11 cellular contexts compared by ENCODE assay signal in the genomic region with DNA sequence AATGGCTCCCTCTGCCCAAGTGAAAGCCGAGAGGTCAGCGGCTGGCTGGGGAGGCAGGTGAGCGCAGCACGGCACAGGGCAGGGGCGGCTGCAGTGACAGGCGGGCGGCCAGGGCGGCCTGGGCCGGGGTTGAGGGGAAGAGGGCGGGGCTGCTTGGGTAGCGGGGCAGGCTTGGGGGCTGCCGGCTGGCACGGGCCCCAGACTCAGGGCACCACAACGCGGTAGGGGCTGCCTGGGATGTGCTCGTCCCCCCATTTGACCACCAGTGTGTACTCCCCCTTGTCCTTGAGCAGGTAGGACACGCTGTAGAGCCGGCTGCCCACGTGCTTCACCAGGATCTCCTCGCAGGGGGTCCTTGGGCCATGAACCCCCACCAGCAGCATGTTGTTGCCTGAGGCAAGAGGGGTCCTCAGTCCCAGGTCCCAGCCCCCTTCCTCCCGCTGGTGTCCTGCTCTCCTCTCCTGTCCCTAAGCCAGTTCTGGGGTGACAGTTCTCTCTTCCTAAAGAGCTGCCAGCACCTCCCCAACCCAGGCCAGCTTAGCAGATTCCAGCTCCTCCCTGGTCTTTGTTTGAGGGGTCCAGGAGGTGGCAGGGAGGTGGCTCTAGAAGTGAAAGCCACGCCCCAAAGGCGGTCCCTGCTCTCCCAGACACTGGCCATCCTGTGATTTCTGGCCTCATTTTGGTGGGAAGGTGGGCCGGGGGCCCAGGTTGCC. TPM values are rescaled to one million over a fixed set of nuclear protein-coding genes. Genes with fewer than 3 reads are reported as not detected.
DNase-seq lines count a peak whose midpoint lies in the region; ATAC-seq and TF ChIP-seq lines count a peak whose summit lies in the region.
"Had no signal": no experiment of that assay in that cellular context is flagged by ENCODE, and none has a peak within 500 bp of the region (broad histone marks: within the 10 kb centered on the region; RNA-seq: fewer than 3 reads in every experiment).

No MANE protein-coding gene starts in this region.

- no peak overlapping the region for H3K14ac ChIP-seq in IMR-90 (replicated peaks; ENCODE audit: low read depth, low read length)

- ATAC-seq in activated CD8-positive, alpha-beta memory T cell treated with anti-CD3 and anti-CD28 coated beads, Interleukin-2, amount 10 ng/mL, durations not matched to agents 7 days and 5 days, result no peak
- ATAC-seq in IMR-90 (ENCODE audit: low read depth) (no peak), HG03432 (IDR thresholded peaks at IDR 0.05; ENCODE audit: unreplicated experiment) (no peak)

- no peaks in the 10 kb centered on the region for H3F3A ChIP-seq in smooth muscle cell (ENCODE audit: low read depth)

- H3K9me1 ChIP-seq in IMR-90 (ENCODE audit: insufficient read depth, low read length), result no peaks in the 10 kb centered on the region

- in situ Hi-C loops in IMR-90 (cut with MboI; ENCODE audit: low sequenced_read_pairs), result no loop called here

- H4K5ac ChIP-seq in IMR-90 (ENCODE audit: low read depth, low read length), result no peak overlapping the region

- TF ChIP-seq CTCF in IMR-90 (conservative IDR thresholded peaks at IDR 0.05; ENCODE audit: low read depth, low read length) (no peak), esophagus muscularis mucosa (IDR thresholded peaks at IDR 0.05) (no peak), smooth muscle cell (IDR thresholded peaks at IDR 0.05; ENCODE audit: borderline replicate concordance, insufficient read depth, poor library complexity, severe bottlenecking) (no peak)

- H3K4me3 Mint-ChIP-seq in activated CD8-positive, alpha-beta memory T cell treated with anti-CD3 and anti-CD28 coated beads, Interleukin-2, amount 10 ng/mL, durations not matched to agents 7 days and 5 days, result no peak overlapping the region

- no peak overlapping the region for H3K18ac ChIP-seq in IMR-90 (ENCODE audit: low read depth, low read length)

- 0 out of 2 replicates have a peak, but pooled peaks have one; percentile 4 for TF ChIP-seq POLR2A in IMR-90 (IDR thresholded peaks at IDR 0.05; ENCODE audit: low read depth, low read length)
- TF ChIP-seq POLR2A in esophagus muscularis mucosa (IDR thresholded peaks at IDR 0.05; ENCODE audit: low read depth), result no peak

- H3K79me2 ChIP-seq in smooth muscle cell (ENCODE audit: low read depth), result no peaks in the 10 kb centered on the region

- H4K8ac ChIP-seq in IMR-90 (ENCODE audit: low read depth in 2 of 2, low read length in 2 of 2), result no peak overlapping the region

- no peak for TF ChIP-seq EP300 in esophagus muscularis mucosa (IDR thresholded peaks at IDR 0.05)

- TF ChIP-seq RAD21 in IMR-90 (IDR thresholded peaks at IDR 0.05; ENCODE audit: low read length), result no peak

- intact Hi-C loops in IMR-90 (cut with micrococcal nuclease), result no loop called here
- intact Hi-C loops in esophagus muscularis mucosa (cut with DNase I), result no loop called here

- H3K4me1 ChIP-seq in IMR-90 (ENCODE audit: control insufficient read depth, insufficient read depth, low read length) (no peaks in the 10 kb centered on the region), esophagus muscularis mucosa (peaks cover 0 to 23% (median 4%) of the 10 kb centered on the region in 4 donors), rectal smooth muscle tissue (ENCODE audit: control insufficient read depth, insufficient read depth, low read length) (no peaks in the 10 kb centered on the region), smooth muscle cell (ENCODE audit: low read depth) (no peaks in the 10 kb centered on the region)

- dilution Hi-C loops in IMR-90 (cut with HindIII; ENCODE audit: low sequenced_read_pairs, unreplicated experiment), result no loop called here

- H3K4me2 ChIP-seq in IMR-90 (ENCODE audit: low read depth, low read length), result no peak overlapping the region
- no peak overlapping the region for H3K4me2 ChIP-seq in smooth muscle cell
- H3K4me2 ChIP-seq: KMS-11 had no signal

- peaks cover 3 to 25% of the 10 kb centered on the region in 2 experiments; a peak in 3 of 4 replicates for H3K79me1 ChIP-seq in IMR-90 (ENCODE audit: low read depth in 1 of 2, low read length in 2 of 2)

- H2BK5ac ChIP-seq in IMR-90 (ENCODE audit: low read depth, low read length, poor library complexity, severe bottlenecking), result no peak overlapping the region

- H3K36me3 Mint-ChIP-seq in activated CD8-positive, alpha-beta memory T cell treated with anti-CD3 and anti-CD28 coated beads, Interleukin-2, amount 10 ng/mL, durations not matched to agents 7 days and 5 days, result peaks cover 7% of the 10 kb centered on the region

- CTCF ChIA-PET in activated CD8-positive, alpha-beta memory T cell treated with anti-CD3 and anti-CD28 coated beads, Interleukin-2, amount 10 ng/mL, durations not matched to agents 7 days and 5 days (lab: Charles Lee), result no interaction called here
- CTCF ChIA-PET in IMR-90 (lab: Yijun Ruan, JAX), result no interaction called here

- H2AFZ ChIP-seq in IMR-90 (replicated peaks; ENCODE audit: low read length, poor library complexity) (no peak overlapping the region), smooth muscle cell (ENCODE audit: low read depth) (no peak overlapping the region)

- H2AK5ac ChIP-seq in IMR-90 (ENCODE audit: low read depth, low read length), result no peak overlapping the region

- H4K20me1 ChIP-seq in IMR-90 (ENCODE audit: insufficient read depth, low read length), result peaks cover 67% of the 10 kb centered on the region
- H4K20me1 ChIP-seq in smooth muscle cell (ENCODE audit: low read depth), result peaks cover 68% of the 10 kb centered on the region

- no peak overlapping the region for H3K56ac ChIP-seq in IMR-90 (ENCODE audit: extremely low read depth, insufficient read depth, low read length)

- no peak overlapping the region for H3K27ac ChIP-seq in IMR-90 (ENCODE audit: insufficient read depth, low read length)
- peak overlapping the region; percentile 48 to 97 (median 96) for H3K27ac ChIP-seq in esophagus muscularis mucosa (replicated peaks in 1 of 4)
- peak overlapping the region; percentile 60 for H3K27ac ChIP-seq in rectal smooth muscle tissue (ENCODE audit: low read depth, low read length)
- no peak overlapping the region for H3K27ac ChIP-seq in smooth muscle cell (ENCODE audit: low read depth)
- H3K27ac ChIP-seq: KMS-11 had no signal

- H3K4ac ChIP-seq in IMR-90 (ENCODE audit: low read depth, low read length), result no peak overlapping the region

- H2AK9ac ChIP-seq in IMR-90 (replicated peaks; ENCODE audit: low read depth, low read length, poor library complexity), result no peak overlapping the region

- H2BK15ac ChIP-seq in IMR-90 (ENCODE audit: low read depth, low read length), result no peak overlapping the region

- H3K27me3 ChIP-seq in IMR-90 (ENCODE audit: control insufficient read depth, insufficient read depth, low read length) (no peaks in the 10 kb centered on the region), esophagus muscularis mucosa (no peaks in the 10 kb centered on the region), rectal smooth muscle tissue (ENCODE audit: control insufficient read depth, insufficient read depth, low read length) (no peaks in the 10 kb centered on the region), smooth muscle cell (ENCODE audit: low read depth) (no peaks in the 10 kb centered on the region)

- no peaks in the 10 kb centered on the region for H3K9me3 Mint-ChIP-seq in activated CD8-positive, alpha-beta memory T cell treated with anti-CD3 and anti-CD28 coated beads, Interleukin-2, amount 10 ng/mL, durations not matched to agents 7 days and 5 days (ENCODE audit: low read depth)

- H3K27me3 Mint-ChIP-seq in activated CD8-positive, alpha-beta memory T cell treated with anti-CD3 and anti-CD28 coated beads, Interleukin-2, amount 10 ng/mL, durations not matched to agents 7 days and 5 days, result no peaks in the 10 kb centered on the region

- H3K4me3 ChIP-seq in IMR-90 (ENCODE audit: insufficient read depth, low read depth, low read length) (no peak overlapping the region), esophagus muscularis mucosa (no peak overlapping the region), rectal smooth muscle tissue (ENCODE audit: low read length) (no peak overlapping the region), smooth muscle cell (no peak overlapping the region)

- no peak overlapping the region for H2BK20ac ChIP-seq in IMR-90 (ENCODE audit: low read depth, low read length)

- 90% methylated on average over 2 of the region's 24 CpGs; no CpG with 5 or more reads in 1 of the 2 experiments for WGBS in IMR-90 (ENCODE audit: extremely low coverage in 2 of 2, insufficient read length in 1 of 2), 2 experiments
- 89% methylated on average over 10 of the region's 24 CpGs for WGBS in esophagus muscularis mucosa
- 91% methylated on average over 7 of the region's 24 CpGs for WGBS in smooth muscle cell (ENCODE audit: low lambda C conversion rate)

- POLR2A ChIA-PET in IMR-90 (lab: Charles Lee; ENCODE audit: unreplicated experiment), result no interaction called here

- H4K91ac ChIP-seq in IMR-90 (ENCODE audit: insufficient read depth, low read depth, low read length), result no peak overlapping the region

- no peaks in the 10 kb centered on the region; the same call in 1 of the 2 replicates for H3K9me3 ChIP-seq in IMR-90 (ENCODE audit: control insufficient read depth, insufficient read depth, low read length)
- no peaks in the 10 kb centered on the region for H3K9me3 ChIP-seq in esophagus muscularis mucosa
- no peaks in the 10 kb centered on the region for H3K9me3 ChIP-seq in smooth muscle cell (replicated peaks; ENCODE audit: low read depth)

- peaks cover 58% of the 10 kb centered on the region for H3K4me1 Mint-ChIP-seq in activated CD8-positive, alpha-beta memory T cell treated with anti-CD3 and anti-CD28 coated beads, Interleukin-2, amount 10 ng/mL, durations not matched to agents 7 days and 5 days

- H3K36me3 ChIP-seq in IMR-90 (ENCODE audit: control insufficient read depth, insufficient read depth, low read length), result peaks cover 58% of the 10 kb centered on the region
- H3K36me3 ChIP-seq in esophagus muscularis mucosa, result peaks cover 44 to 57% (median 55%) of the 10 kb centered on the region in 4 donors
- H3K36me3 ChIP-seq in rectal smooth muscle tissue (ENCODE audit: control insufficient read depth, insufficient read depth, low read length), result peaks cover 31% of the 10 kb centered on the region
- no peaks in the 10 kb centered on the region for H3K36me3 ChIP-seq in smooth muscle cell (ENCODE audit: low read depth)

- H2BK120ac ChIP-seq in IMR-90 (ENCODE audit: low read depth, low read length), result no peak overlapping the region

- H3K9ac ChIP-seq in IMR-90 (ENCODE audit: low read depth, low read length) (no peak overlapping the region), rectal smooth muscle tissue (ENCODE audit: low read length) (no peak overlapping the region), smooth muscle cell (ENCODE audit: low read depth) (no peak overlapping the region)
- H3K9ac ChIP-seq: KMS-11 had no signal

- peak overlapping the region; percentile 76 for H3K27ac Mint-ChIP-seq in activated CD8-positive, alpha-beta memory T cell treated with anti-CD3 and anti-CD28 coated beads, Interleukin-2, amount 10 ng/mL, durations not matched to agents 7 days and 5 days

- TSS peak; percentile 69 for BruUV-seq in IMR-90 (replicated peaks; lab: Mats Ljungman, UMichigan)

- DNase-seq in activated CD8-positive, alpha-beta memory T cell treated with anti-CD3 and anti-CD28 coated beads, Interleukin-2, amount 10 ng/mL, durations not matched to agents 7 days and 5 days, result no peak
- no peak for DNase-seq in activated CD8-positive, alpha-beta memory T cell treated with anti-CD3 and anti-CD28 coated beads for 24 hours
- DNase-seq in IMR-90, result no peak
- no peak for DNase-seq in esophagus muscularis mucosa (ENCODE audit: extremely low spot score)
- DNase-seq in smooth muscle cell (lab: John Stamatoyannopoulos, UW; ENCODE audit: unreplicated experiment), result no peak
- DNase-seq in DMS153 treated with DMSO at 0.1 percent for 48 hours (lab: John Stamatoyannopoulos, UW; ENCODE audit: unreplicated experiment), result no peak
- DNase-seq: islet precursor cell, occipital lobe had no signal

- no peak overlapping the region for H3K23ac ChIP-seq in IMR-90 (ENCODE audit: low read depth, low read length)

RNA-seq across cellular contexts. Expression of gene FLNA, which starts 25.6 kb away (rescaled TPM):
- 1,000 to 10,000 TPM; 1,602 to 2,011 TPM for total RNA-seq in activated CD8-positive, alpha-beta memory T cell treated with anti-CD3 and anti-CD28 coated beads, Interleukin-2, amount 10 ng/mL, durations not matched to agents 7 days and 5 days
- total RNA-seq in IMR-90 (2012; rRNA removed) (1,356 and 1,443 TPM in 2 replicates), esophagus muscularis mucosa (over 10,000 TPM in 3 of 4 donors, 1,000 to 10,000 TPM in 1; 8,941 to 16,544 (median 12,362) TPM), smooth muscle cell (807 and 860 TPM in 2 replicates)
- polyA plus RNA-seq in IMR-90 (2012; rRNA removed) (1,357 and 1,435 TPM in 2 replicates), smooth muscle cell (1,632 and 1,832 TPM in 2 replicates)
- 639 and 1,121 TPM in 2 replicates for polyA plus RNA-seq in IMR-90 (2012; cell fraction: cytosol; rRNA removed)
- polyA plus RNA-seq in IMR-90 (2012; cell fraction: nucleus; rRNA removed; ENCODE audit: low replicate concordance), result 2,032 and 4,690 TPM in 2 replicates

RNA-seq across cellular contexts. Expression of gene EMD, which starts 30.3 kb away (rescaled TPM):
- 10 to 100 TPM; 64.6 to 70.2 TPM for total RNA-seq in activated CD8-positive, alpha-beta memory T cell treated with anti-CD3 and anti-CD28 coated beads, Interleukin-2, amount 10 ng/mL, durations not matched to agents 7 days and 5 days
- total RNA-seq in IMR-90 (2012; rRNA removed) (9.9 and 11.4 TPM in 2 replicates), esophagus muscularis mucosa (10 to 100 TPM; 37.0 to 64.7 (median 57.7) TPM), smooth muscle cell (46.1 and 61.4 TPM in 2 replicates)
- polyA plus RNA-seq in IMR-90 (2012; rRNA removed) (68.8 and 80.6 TPM in 2 replicates), smooth muscle cell (63.9 and 67.4 TPM in 2 replicates)
- polyA plus RNA-seq in IMR-90 (2012; cell fraction: cytosol; rRNA removed), result 53.8 and 120 TPM in 2 replicates
- polyA plus RNA-seq in IMR-90 (2012; cell fraction: nucleus; rRNA removed; ENCODE audit: low replicate concordance), result 118 and 134 TPM in 2 replicates

RNA-seq across cellular contexts. Expression of gene RPL10, which starts 49.4 kb away (rescaled TPM):
- total RNA-seq in activated CD8-positive, alpha-beta memory T cell treated with anti-CD3 and anti-CD28 coated beads, Interleukin-2, amount 10 ng/mL, durations not matched to agents 7 days and 5 days, result 1,000 to 10,000 TPM; 2,013 to 2,356 TPM
- total RNA-seq in IMR-90 (2012; rRNA removed), result 1,582 and 1,900 TPM in 2 replicates
- polyA plus RNA-seq in IMR-90 (2012; rRNA removed), result 4,696 and 7,467 TPM in 2 replicates
- 1,699 and 6,181 TPM in 2 replicates for polyA plus RNA-seq in IMR-90 (2012; cell fraction: cytosol; rRNA removed)
- polyA plus RNA-seq in IMR-90 (2012; cell fraction: nucleus; rRNA removed; ENCODE audit: low replicate concordance), result 2,396 and 4,012 TPM in 2 replicates
- 1,000 to 10,000 TPM; 2,150 to 7,554 (median 4,519) TPM for total RNA-seq in esophagus muscularis mucosa
- total RNA-seq in smooth muscle cell, result 2,811 and 3,107 TPM in 2 replicates
- polyA plus RNA-seq in smooth muscle cell, result 1,314 and 1,395 TPM in 2 replicates

RNA-seq across cellular contexts. Expression of gene TKTL1, which starts 53.2 kb away (rescaled TPM):
- 1 to 10 TPM in 1 of 2 experiments, under 1 TPM in 1; 0.75 to 1.1 TPM for total RNA-seq in activated CD8-positive, alpha-beta memory T cell treated with anti-CD3 and anti-CD28 coated beads, Interleukin-2, amount 10 ng/mL, durations not matched to agents 7 days and 5 days
- total RNA-seq in IMR-90 (2012; rRNA removed) (not detected in 2 replicates), esophagus muscularis mucosa (not detected), smooth muscle cell (not detected in 2 replicates)
- polyA plus RNA-seq in IMR-90 (2012; rRNA removed) (not detected in 2 replicates), smooth muscle cell (not detected in 2 replicates)
- not detected in 2 replicates for polyA plus RNA-seq in IMR-90 (2012; cell fraction: cytosol; rRNA removed)
- polyA plus RNA-seq in IMR-90 (2012; cell fraction: nucleus; rRNA removed; ENCODE audit: low replicate concordance), result not detected in 2 replicates

RNA-seq across cellular contexts. Expression of gene TEX28, which starts 53.9 kb away (rescaled TPM):
- not detected for total RNA-seq in activated CD8-positive, alpha-beta memory T cell treated with anti-CD3 and anti-CD28 coated beads, Interleukin-2, amount 10 ng/mL, durations not matched to agents 7 days and 5 days
- not detected in 2 replicates for total RNA-seq in IMR-90 (2012; rRNA removed)
- polyA plus RNA-seq in IMR-90 (2012; rRNA removed), result not detected in 2 replicates
- not detected in 2 replicates for polyA plus RNA-seq in IMR-90 (2012; cell fraction: cytosol; rRNA removed)
- polyA plus RNA-seq in IMR-90 (2012; cell fraction: nucleus; rRNA removed; ENCODE audit: low replicate concordance), result not detected in 2 replicates
- total RNA-seq in esophagus muscularis mucosa, result not detected
- not detected in 2 replicates for total RNA-seq in smooth muscle cell
- polyA plus RNA-seq in smooth muscle cell, result not detected in 2 replicates
- total RNA-seq: occipital lobe had no signal

Comparison
In these comparisons a context has a peak if more than half of its experiments do, and no peak if none do; other contexts are left out.
1. H3K27ac ChIP-seq: peak in esophagus muscularis mucosa (4 of 4) and rectal smooth muscle tissue (single experiment); none in IMR-90 (single experiment) and smooth muscle cell (single experiment).